ENCODE assay signal across 1 cellular context in the genomic region with DNA sequence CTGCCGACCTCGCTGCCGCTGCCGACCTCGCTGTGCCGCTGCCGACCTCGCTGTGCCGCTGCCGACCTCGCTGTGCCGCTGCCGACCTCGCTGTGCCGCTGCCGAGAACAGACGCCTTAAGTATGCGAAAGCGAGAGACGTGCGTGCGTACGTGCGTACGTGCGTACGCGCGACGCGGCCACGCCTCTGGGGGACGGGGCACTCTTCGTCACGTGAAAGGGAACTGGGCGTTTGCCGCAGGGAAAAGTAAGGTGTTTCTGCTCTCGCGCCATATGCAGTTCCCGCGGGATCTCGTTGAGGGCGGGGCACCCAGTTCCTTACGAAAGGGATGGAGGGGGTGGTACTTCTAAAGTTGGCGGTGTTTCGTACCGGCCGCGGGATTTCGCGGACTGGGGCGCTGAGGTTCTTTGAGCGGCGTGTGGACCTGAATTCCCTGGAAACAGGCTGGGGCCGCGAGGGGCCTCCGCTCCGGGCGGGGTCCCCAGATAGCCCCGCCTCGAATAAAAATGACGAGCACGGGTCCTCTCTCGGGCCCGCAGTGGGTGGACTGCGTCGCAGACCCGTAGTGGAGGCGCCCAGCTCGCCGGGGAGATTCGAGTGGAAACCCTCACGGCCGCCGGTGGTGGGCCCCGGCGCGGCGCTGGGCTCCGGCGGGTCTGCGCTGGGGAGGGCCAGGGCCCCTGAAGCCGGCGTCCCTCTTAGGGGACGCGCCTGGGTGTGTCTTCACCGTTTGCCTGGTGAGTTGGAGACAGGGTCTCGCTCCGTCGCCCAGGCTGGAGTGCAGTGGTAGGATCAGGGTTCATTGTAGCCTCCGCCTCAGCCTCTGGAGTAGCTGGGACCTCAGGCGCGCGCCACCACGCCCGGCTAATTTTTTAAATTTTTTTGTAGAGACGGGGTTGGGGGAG.
A peak's percentile ranks its signal among the peaks of the same experiment; 100 is the strongest.
TF ChIP-seq lines count a peak whose summit lies in the region.

A gene (minus strand): TSS at position 94 of the 905 bp plus-strand sequence. CDS start 167 bp downstream, outside the sequence.

TF ChIP-seq in HepG2, 621 proteins besides CTCF, POLR2A, EP300 and RAD21 (continued from another document and continues in another):
- TF ChIP-seq, protein P1, sequence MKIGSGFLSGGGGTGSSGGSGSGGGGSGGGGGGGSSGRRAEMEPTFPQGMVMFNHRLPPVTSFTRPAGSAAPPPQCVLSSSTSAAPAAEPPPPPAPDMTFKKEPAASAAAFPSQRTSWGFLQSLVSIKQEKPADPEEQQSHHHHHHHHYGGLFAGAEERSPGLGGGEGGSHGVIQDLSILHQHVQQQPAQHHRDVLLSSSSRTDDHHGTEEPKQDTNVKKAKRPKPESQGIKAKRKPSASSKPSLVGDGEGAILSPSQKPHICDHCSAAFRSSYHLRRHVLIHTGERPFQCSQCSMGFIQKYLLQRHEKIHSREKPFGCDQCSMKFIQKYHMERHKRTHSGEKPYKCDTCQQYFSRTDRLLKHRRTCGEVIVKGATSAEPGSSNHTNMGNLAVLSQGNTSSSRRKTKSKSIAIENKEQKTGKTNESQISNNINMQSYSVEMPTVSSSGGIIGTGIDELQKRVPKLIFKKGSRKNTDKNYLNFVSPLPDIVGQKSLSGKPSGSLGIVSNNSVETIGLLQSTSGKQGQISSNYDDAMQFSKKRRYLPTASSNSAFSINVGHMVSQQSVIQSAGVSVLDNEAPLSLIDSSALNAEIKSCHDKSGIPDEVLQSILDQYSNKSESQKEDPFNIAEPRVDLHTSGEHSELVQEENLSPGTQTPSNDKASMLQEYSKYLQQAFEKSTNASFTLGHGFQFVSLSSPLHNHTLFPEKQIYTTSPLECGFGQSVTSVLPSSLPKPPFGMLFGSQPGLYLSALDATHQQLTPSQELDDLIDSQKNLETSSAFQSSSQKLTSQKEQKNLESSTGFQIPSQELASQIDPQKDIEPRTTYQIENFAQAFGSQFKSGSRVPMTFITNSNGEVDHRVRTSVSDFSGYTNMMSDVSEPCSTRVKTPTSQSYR (CRISPR knock-in tag; IDR thresholded peaks at IDR 0.05; ENCODE audit: borderline replicate concordance), result peak; percentile 49
- no peak; the same call in 1 of the 2 replicates for TF ChIP-seq JDP2 (CRISPR knock-in tag; IDR thresholded peaks at IDR 0.05; ENCODE audit: borderline replicate concordance)
- TF ChIP-seq, protein P2, sequence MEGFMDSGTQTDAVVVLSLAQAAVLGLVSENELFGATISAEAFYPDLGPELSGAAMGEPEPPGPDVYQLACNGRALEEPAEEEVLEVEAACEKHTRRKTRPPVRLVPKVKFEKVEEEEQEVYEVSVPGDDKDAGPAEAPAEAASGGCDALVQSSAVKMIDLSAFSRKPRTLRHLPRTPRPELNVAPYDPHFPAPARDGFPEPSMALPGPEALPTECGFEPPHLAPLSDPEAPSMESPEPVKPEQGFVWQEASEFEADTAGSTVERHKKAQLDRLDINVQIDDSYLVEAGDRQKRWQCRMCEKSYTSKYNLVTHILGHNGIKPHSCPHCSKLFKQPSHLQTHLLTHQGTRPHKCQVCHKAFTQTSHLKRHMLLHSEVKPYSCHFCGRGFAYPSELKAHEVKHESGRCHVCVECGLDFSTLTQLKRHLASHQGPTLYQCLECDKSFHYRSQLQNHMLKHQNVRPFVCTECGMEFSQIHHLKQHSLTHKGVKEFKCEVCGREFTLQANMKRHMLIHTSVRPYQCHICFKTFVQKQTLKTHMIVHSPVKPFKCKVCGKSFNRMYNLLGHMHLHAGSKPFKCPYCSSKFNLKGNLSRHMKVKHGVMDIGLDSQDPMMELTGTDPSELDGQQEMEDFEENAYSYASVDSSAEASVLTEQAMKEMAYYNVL (CRISPR knock-in tag; IDR thresholded peaks at IDR 0.05; ENCODE audit: borderline replicate concordance), result no peak; the same call in 1 of the 2 replicates
- TF ChIP-seq, protein P3, sequence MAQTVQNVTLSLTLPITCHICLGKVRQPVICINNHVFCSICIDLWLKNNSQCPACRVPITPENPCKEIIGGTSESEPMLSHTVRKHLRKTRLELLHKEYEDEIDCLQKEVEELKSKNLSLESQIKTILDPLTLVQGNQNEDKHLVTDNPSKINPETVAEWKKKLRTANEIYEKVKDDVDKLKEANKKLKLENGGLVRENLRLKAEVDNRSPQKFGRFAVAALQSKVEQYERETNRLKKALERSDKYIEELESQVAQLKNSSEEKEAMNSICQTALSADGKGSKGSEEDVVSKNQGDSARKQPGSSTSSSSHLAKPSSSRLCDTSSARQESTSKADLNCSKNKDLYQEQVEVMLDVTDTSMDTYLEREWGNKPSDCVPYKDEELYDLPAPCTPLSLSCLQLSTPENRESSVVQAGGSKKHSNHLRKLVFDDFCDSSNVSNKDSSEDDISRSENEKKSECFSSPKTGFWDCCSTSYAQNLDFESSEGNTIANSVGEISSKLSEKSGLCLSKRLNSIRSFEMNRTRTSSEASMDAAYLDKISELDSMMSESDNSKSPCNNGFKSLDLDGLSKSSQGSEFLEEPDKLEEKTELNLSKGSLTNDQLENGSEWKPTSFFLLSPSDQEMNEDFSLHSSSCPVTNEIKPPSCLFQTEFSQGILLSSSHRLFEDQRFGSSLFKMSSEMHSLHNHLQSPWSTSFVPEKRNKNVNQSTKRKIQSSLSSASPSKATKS (CRISPR knock-in tag; IDR thresholded peaks at IDR 0.05), result no peak; the same call in 1 of the 2 replicates
- TF ChIP-seq HNF4A (CRISPR knock-in tag; IDR thresholded peaks at IDR 0.05), result peak; percentile 36; the same call in 1 of the 2 replicates
- TF ChIP-seq JARID2 (CRISPR knock-in tag; IDR thresholded peaks at IDR 0.05; ENCODE audit: insufficient replicate concordance), result peak; percentile 68
- TF ChIP-seq KLF9 (CRISPR knock-in tag; IDR thresholded peaks at IDR 0.05; ENCODE audit: low read depth), result peak; percentile 89
- TF ChIP-seq GPN1 (CRISPR knock-in tag; IDR thresholded peaks at IDR 0.05; ENCODE audit: borderline replicate concordance), result peak; percentile 44; the same call in 1 of the 2 replicates
- TF ChIP-seq ZNF703 (CRISPR knock-in tag; IDR thresholded peaks at IDR 0.05; ENCODE audit: borderline replicate concordance), result no peak; the same call in 1 of the 2 replicates
- peak; percentile 100 for TF ChIP-seq CCDC6 (CRISPR knock-in tag; IDR thresholded peaks at IDR 0.05)
- no peak for TF ChIP-seq ZNF562 (CRISPR knock-in tag; IDR thresholded peaks at IDR 0.05; ENCODE audit: borderline replicate concordance)
- TF ChIP-seq, protein P4, sequence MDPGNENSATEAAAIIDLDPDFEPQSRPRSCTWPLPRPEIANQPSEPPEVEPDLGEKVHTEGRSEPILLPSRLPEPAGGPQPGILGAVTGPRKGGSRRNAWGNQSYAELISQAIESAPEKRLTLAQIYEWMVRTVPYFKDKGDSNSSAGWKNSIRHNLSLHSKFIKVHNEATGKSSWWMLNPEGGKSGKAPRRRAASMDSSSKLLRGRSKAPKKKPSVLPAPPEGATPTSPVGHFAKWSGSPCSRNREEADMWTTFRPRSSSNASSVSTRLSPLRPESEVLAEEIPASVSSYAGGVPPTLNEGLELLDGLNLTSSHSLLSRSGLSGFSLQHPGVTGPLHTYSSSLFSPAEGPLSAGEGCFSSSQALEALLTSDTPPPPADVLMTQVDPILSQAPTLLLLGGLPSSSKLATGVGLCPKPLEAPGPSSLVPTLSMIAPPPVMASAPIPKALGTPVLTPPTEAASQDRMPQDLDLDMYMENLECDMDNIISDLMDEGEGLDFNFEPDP (CRISPR knock-in tag; conservative IDR thresholded peaks at IDR 0.05), result no peak; the same call in 1 of the 2 replicates
- TF ChIP-seq ZMYM2 (CRISPR knock-in tag; IDR thresholded peaks at IDR 0.05), result no peak
- TF ChIP-seq, protein P5, sequence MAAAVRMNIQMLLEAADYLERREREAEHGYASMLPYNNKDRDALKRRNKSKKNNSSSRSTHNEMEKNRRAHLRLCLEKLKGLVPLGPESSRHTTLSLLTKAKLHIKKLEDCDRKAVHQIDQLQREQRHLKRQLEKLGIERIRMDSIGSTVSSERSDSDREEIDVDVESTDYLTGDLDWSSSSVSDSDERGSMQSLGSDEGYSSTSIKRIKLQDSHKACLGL (CRISPR knock-in tag; IDR thresholded peaks at IDR 0.05), result peak; percentile 86
- no peak for TF ChIP-seq NCOA1 (CRISPR knock-in tag; IDR thresholded peaks at IDR 0.05)
- TF ChIP-seq ZNF441 (CRISPR knock-in tag; IDR thresholded peaks at IDR 0.05; ENCODE audit: borderline replicate concordance), result peak; percentile 98
- no peak for TF ChIP-seq ZNF660 (CRISPR knock-in tag; IDR thresholded peaks at IDR 0.05; ENCODE audit: borderline replicate concordance, low read depth)
- TF ChIP-seq ZFX (CRISPR knock-in tag; IDR thresholded peaks at IDR 0.05; ENCODE audit: low read depth), result peak; percentile 87
- TF ChIP-seq, protein P6, sequence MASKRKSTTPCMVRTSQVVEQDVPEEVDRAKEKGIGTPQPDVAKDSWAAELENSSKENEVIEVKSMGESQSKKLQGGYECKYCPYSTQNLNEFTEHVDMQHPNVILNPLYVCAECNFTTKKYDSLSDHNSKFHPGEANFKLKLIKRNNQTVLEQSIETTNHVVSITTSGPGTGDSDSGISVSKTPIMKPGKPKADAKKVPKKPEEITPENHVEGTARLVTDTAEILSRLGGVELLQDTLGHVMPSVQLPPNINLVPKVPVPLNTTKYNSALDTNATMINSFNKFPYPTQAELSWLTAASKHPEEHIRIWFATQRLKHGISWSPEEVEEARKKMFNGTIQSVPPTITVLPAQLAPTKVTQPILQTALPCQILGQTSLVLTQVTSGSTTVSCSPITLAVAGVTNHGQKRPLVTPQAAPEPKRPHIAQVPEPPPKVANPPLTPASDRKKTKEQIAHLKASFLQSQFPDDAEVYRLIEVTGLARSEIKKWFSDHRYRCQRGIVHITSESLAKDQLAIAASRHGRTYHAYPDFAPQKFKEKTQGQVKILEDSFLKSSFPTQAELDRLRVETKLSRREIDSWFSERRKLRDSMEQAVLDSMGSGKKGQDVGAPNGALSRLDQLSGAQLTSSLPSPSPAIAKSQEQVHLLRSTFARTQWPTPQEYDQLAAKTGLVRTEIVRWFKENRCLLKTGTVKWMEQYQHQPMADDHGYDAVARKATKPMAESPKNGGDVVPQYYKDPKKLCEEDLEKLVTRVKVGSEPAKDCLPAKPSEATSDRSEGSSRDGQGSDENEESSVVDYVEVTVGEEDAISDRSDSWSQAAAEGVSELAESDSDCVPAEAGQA (IDR thresholded peaks at IDR 0.05; ENCODE audit: low read depth), result peak; percentile 48; the same call in 1 of the 2 replicates
- TF ChIP-seq, protein P6 (CRISPR knock-in tag; IDR thresholded peaks at IDR 0.05; ENCODE audit: borderline replicate concordance), result peak; percentile 77; the same call in 1 of the 2 replicates
- TF ChIP-seq EEA1 (CRISPR knock-in tag; IDR thresholded peaks at IDR 0.05; ENCODE audit: borderline replicate concordance), result peak; percentile 95
- no peak for TF ChIP-seq ZFP41 (CRISPR knock-in tag; IDR thresholded peaks at IDR 0.05; ENCODE audit: borderline replicate concordance)
- TF ChIP-seq YEATS2 (CRISPR knock-in tag; IDR thresholded peaks at IDR 0.05; ENCODE audit: borderline replicate concordance), result peak; percentile 100
- TF ChIP-seq NR2F2 (IDR thresholded peaks at IDR 0.05; ENCODE audit: borderline replicate concordance, low read depth), result no peak; the same call in 1 of the 2 replicates
- peak; percentile 98 for TF ChIP-seq SAP130 (CRISPR knock-in tag; IDR thresholded peaks at IDR 0.05; ENCODE audit: low read depth)
- TF ChIP-seq SIN3B (IDR thresholded peaks at IDR 0.05; ENCODE audit: low read length), result peak; percentile 55; the same call in 1 of the 2 replicates
- TF ChIP-seq RXRA (CRISPR knock-in tag; IDR thresholded peaks at IDR 0.05), result peak; percentile 65
